Comparison of ENCODE assay signal across 25 cellular contexts in genomic region chr14:101068293-101068957, GRCh38.
DNase-seq lines count a peak whose midpoint lies in the region; ATAC-seq, FAIRE-seq and TF ChIP-seq lines count a peak whose summit lies in the region.
"Had no signal": no experiment of that assay in that cellular context is flagged by ENCODE, and none has a peak within 500 bp of the region (broad histone marks: within the 10 kb centered on the region; RNA-seq: fewer than 3 reads in every experiment).

No MANE protein-coding gene starts in this region.

- no peak overlapping the region for H3K4me2 ChIP-seq in endothelial cell of umbilical vein (ENCODE audit: insufficient read depth, low read length)
- H3K4me2 ChIP-seq: hepatocyte, neural progenitor cell had no signal

- no peak overlapping the region for H3K9ac ChIP-seq in endothelial cell of umbilical vein (replicated peaks; ENCODE audit: extremely low read depth, insufficient read depth, low read length)
- H3K9ac ChIP-seq: neural progenitor cell had no signal

- H3K36me3 Mint-ChIP-seq in natural killer cell = no peaks in the 10 kb centered on the region
- no peaks in the 10 kb centered on the region for H3K36me3 Mint-ChIP-seq in natural killer cell treated with Interleukin-12 subunit alpha and Interleukin-12 subunit beta and Interleukin-15 and Interleukin-18, amount 100 ng/mL, for 72 hours
- H3K36me3 Mint-ChIP-seq in activated T-cell treated with anti-CD3 and anti-CD28 coated beads, Interleukin-2, amount 50 U/mL, for 24 hours (ENCODE audit: low read depth) = no peaks in the 10 kb centered on the region
- H3K36me3 Mint-ChIP-seq: neural progenitor cell had no signal

- no peak for TF ChIP-seq POLR2A in endothelial cell of umbilical vein (IDR thresholded peaks at IDR 0.05; ENCODE audit: low read depth, low read length)

- H4K20me1 ChIP-seq in endothelial cell of umbilical vein (replicated peaks; ENCODE audit: control insufficient read depth, extremely low read depth, insufficient read depth, low read length) = no peaks in the 10 kb centered on the region

- peak; percentile 1 for DNase-seq in natural killer cell
- no peak for DNase-seq in natural killer cell treated with Interleukin-12 subunit alpha and Interleukin-12 subunit beta and Interleukin-15 and Interleukin-18, amount 100 ng/mL, for 72 hours (ENCODE audit: low spot score)
- DNase-seq in endothelial cell of umbilical vein (ENCODE audit: low read depth, low spot score) = no peak
- peak in 6 of 10 donors; percentile 9 to 86 (median 52) for DNase-seq in posterior cingulate gyrus
- DNase-seq in activated CD4-positive, alpha-beta T cell treated with anti-CD3 and anti-CD28 coated beads, Interleukin-2, amount 50 U/mL, for 1 hour = no peak
- DNase-seq in activated T-cell treated with anti-CD3 and anti-CD28 coated beads, Interleukin-2, amount 50 U/mL, for 24 hours = no peak
- DNase-seq in dedifferentiated amniotic fluid mesenchymal stem cell (ENCODE audit: extremely low spot score) = no peak
- DNase-seq: activated T-cell treated with anti-CD3 and anti-CD28 coated beads, Interleukin-2, amount 50 U/mL, for 48 hours; effector memory CD8-positive, alpha-beta T cell; MG63; midbrain; NCI-H187 treated with DMSO at 0.1 percent for 48 hours; NCI-H446 treated with DMSO at 0.1 percent for 48 hours; NK-92 treated with Interleukin-12 subunit alpha and Interleukin-12 subunit beta, amount 100 ng/mL, for 24 hours; RPMI8226; stimulated activated naive CD8-positive, alpha-beta T cell treated with anti-CD3 and anti-CD28 coated beads, Interleukin-15, Interleukin-2, amounts not matched to agents 100 U/mL and 50 U/mL, for 24 hours; SW 1271 had no signal

- H3K27ac Mint-ChIP-seq in natural killer cell = no peak overlapping the region
- no peak overlapping the region for H3K27ac Mint-ChIP-seq in natural killer cell treated with Interleukin-12 subunit alpha and Interleukin-12 subunit beta and Interleukin-15 and Interleukin-18, amount 100 ng/mL, for 72 hours
- H3K27ac Mint-ChIP-seq in activated T-cell treated with anti-CD3 and anti-CD28 coated beads, Interleukin-2, amount 50 U/mL, for 24 hours = no peak overlapping the region
- H3K27ac Mint-ChIP-seq: effector memory CD8-positive, alpha-beta T cell; neural progenitor cell had no signal

- H3K27me3 ChIP-seq in endothelial cell of umbilical vein (ENCODE audit: control insufficient read depth in 2 of 2, insufficient read depth in 2 of 2, low read length in 2 of 2) = no peaks in the 10 kb centered on the region
- H3K27me3 ChIP-seq: cardiac muscle cell, hepatocyte, MG63, right atrium auricular region had no signal

- H3K79me2 ChIP-seq in endothelial cell of umbilical vein (ENCODE audit: control insufficient read depth, insufficient read depth, low read length) = no peaks in the 10 kb centered on the region
- H3K79me2 ChIP-seq: hepatocyte had no signal

- FAIRE-seq in endothelial cell of umbilical vein (lab: Jason Lieb, UNC) = peak; percentile 28
- FAIRE-seq: H54, islet of Langerhans, urothelium cell line had no signal

- TF ChIP-seq CTCF in natural killer cell (IDR thresholded peaks at IDR 0.05) (no peak), endothelial cell of umbilical vein (IDR thresholded peaks at IDR 0.05; ENCODE audit: extremely low read depth in 1 of 2, insufficient read depth in 1 of 2, low read depth in 1 of 2, low read length in 2 of 2) (no peak)

- no peaks in the 10 kb centered on the region for H3K9me1 ChIP-seq in endothelial cell of umbilical vein (replicated peaks; ENCODE audit: control insufficient read depth, extremely low read depth, insufficient read depth, low read length)

- H2AFZ ChIP-seq in endothelial cell of umbilical vein (ENCODE audit: low read depth, low read length) = no peak overlapping the region
- H2AFZ ChIP-seq: hepatocyte, neural progenitor cell had no signal

- BruUV-seq in endothelial cell of umbilical vein (replicated peaks; lab: Mats Ljungman, UMichigan) = no TSS peak

- H3K4me3 ChIP-seq in endothelial cell of umbilical vein (replicated peaks in 1 of 3; ENCODE audit: insufficient read depth in 1 of 3, low read depth in 1 of 3, low read length in 3 of 3) = no peak overlapping the region
- H3K4me3 ChIP-seq: cardiac muscle cell, hepatocyte, MG63, neural progenitor cell, right atrium auricular region had no signal

- ATAC-seq in natural killer cell (no peak), GM19395 (IDR thresholded peaks at IDR 0.05; ENCODE audit: unreplicated experiment) (no peak)
- no peak for ATAC-seq in natural killer cell treated with Interleukin-12 subunit alpha and Interleukin-12 subunit beta and Interleukin-15 and Interleukin-18, amount 100 ng/mL, for 72 hours
- ATAC-seq: effector memory CD8-positive, alpha-beta T cell; stimulated activated naive CD8-positive, alpha-beta T cell treated with anti-CD3 and anti-CD28 coated beads, Interleukin-15, Interleukin-2, amounts not matched to agents 100 U/mL and 50 U/mL, for 24 hours had no signal

- POLR2A ChIA-PET in endothelial cell of umbilical vein (lab: Charles Lee) = interaction anchor here (0.7 kb wide), 1 partner anchor 390 kb away, joined by 6 read pairs; no protein-coding TSS in a partner anchor

- H3K4me3 Mint-ChIP-seq in natural killer cell = no peak overlapping the region
- no peak overlapping the region for H3K4me3 Mint-ChIP-seq in natural killer cell treated with Interleukin-12 subunit alpha and Interleukin-12 subunit beta and Interleukin-15 and Interleukin-18, amount 100 ng/mL, for 72 hours
- H3K4me3 Mint-ChIP-seq in activated T-cell treated with anti-CD3 and anti-CD28 coated beads, Interleukin-2, amount 50 U/mL, for 24 hours = no peak overlapping the region
- H3K4me3 Mint-ChIP-seq: effector memory CD8-positive, alpha-beta T cell; neural progenitor cell had no signal

- intact Hi-C loops in natural killer cell (cut with micrococcal nuclease) = no loop called here
- intact Hi-C loops in endothelial cell of umbilical vein (cut with micrococcal nuclease) = loop anchor here (10.0 kb wide), 1 partner anchor 684 kb away; no protein-coding TSS in a partner anchor
- intact Hi-C loops in posterior cingulate gyrus (cut with DNase I) = no loop called here

- H3K4me1 ChIP-seq in endothelial cell of umbilical vein (ENCODE audit: control insufficient read depth, extremely low read depth, insufficient read depth, low read length) = peaks cover 39% of the 10 kb centered on the region
- H3K4me1 ChIP-seq: right atrium auricular region had no signal

- no peaks in the 10 kb centered on the region for H3K4me1 Mint-ChIP-seq in natural killer cell
- no peaks in the 10 kb centered on the region for H3K4me1 Mint-ChIP-seq in natural killer cell treated with Interleukin-12 subunit alpha and Interleukin-12 subunit beta and Interleukin-15 and Interleukin-18, amount 100 ng/mL, for 72 hours (ENCODE audit: low read depth in 2 of 2)
- H3K4me1 Mint-ChIP-seq in activated T-cell treated with anti-CD3 and anti-CD28 coated beads, Interleukin-2, amount 50 U/mL, for 24 hours (ENCODE audit: low read depth) = no peaks in the 10 kb centered on the region

- no peaks in the 10 kb centered on the region for H3K9me3 ChIP-seq in endothelial cell of umbilical vein (replicated peaks; ENCODE audit: control insufficient read depth, insufficient read depth, low read length)
- H3K9me3 ChIP-seq: MG63, right atrium auricular region had no signal

- dilution Hi-C loops in endothelial cell of umbilical vein (cut with MboI; ENCODE audit: extremely low pct_ligation_motif_present, low sequenced_read_pairs) = no loop called here

- no peak overlapping the region for H3K27ac ChIP-seq in endothelial cell of umbilical vein (ENCODE audit: insufficient read depth, low read depth, low read length)
- H3K27ac ChIP-seq: cardiac muscle cell, hepatocyte, neural progenitor cell, right atrium auricular region had no signal

- H3K27me3 Mint-ChIP-seq in natural killer cell (ENCODE audit: low read depth in 2 of 2) = peaks cover 0 to 3% of the 10 kb centered on the region in 2 donors
- H3K27me3 Mint-ChIP-seq in natural killer cell treated with Interleukin-12 subunit alpha and Interleukin-12 subunit beta and Interleukin-15 and Interleukin-18, amount 100 ng/mL, for 72 hours = peaks cover 7 to 8% of the 10 kb centered on the region in 2 donors
- H3K27me3 Mint-ChIP-seq in activated T-cell treated with anti-CD3 and anti-CD28 coated beads, Interleukin-2, amount 50 U/mL, for 24 hours = peaks cover 13% of the 10 kb centered on the region

- peaks cover 0 to 6% of the 10 kb centered on the region in 2 experiments for H3K36me3 ChIP-seq in endothelial cell of umbilical vein (ENCODE audit: control insufficient read depth in 2 of 2, extremely low read depth in 1 of 2, insufficient read depth in 2 of 2, low read length in 2 of 2)
- H3K36me3 ChIP-seq: cardiac muscle cell, MG63, neural progenitor cell, right atrium auricular region had no signal

- CTCF ChIA-PET in endothelial cell of umbilical vein (lab: Charles Lee) = interaction anchor here (0.9 to 2.6 kb wide), 3 partner anchors 11 to 167 kb away, joined by 4 to 9 read pairs (median 8); no protein-coding TSS in a partner anchor

- no peaks in the 10 kb centered on the region for H3K9me3 Mint-ChIP-seq in natural killer cell
- no peaks in the 10 kb centered on the region for H3K9me3 Mint-ChIP-seq in natural killer cell treated with Interleukin-12 subunit alpha and Interleukin-12 subunit beta and Interleukin-15 and Interleukin-18, amount 100 ng/mL, for 72 hours
- no peaks in the 10 kb centered on the region for H3K9me3 Mint-ChIP-seq in activated T-cell treated with anti-CD3 and anti-CD28 coated beads, Interleukin-2, amount 50 U/mL, for 24 hours
- H3K9me3 Mint-ChIP-seq: effector memory CD8-positive, alpha-beta T cell had no signal

TF ChIP-seq in endothelial cell of umbilical vein, 7 proteins besides CTCF, POLR2A, EP300 and RAD21:
- TF ChIP-seq POLR2AphosphoS5 (IDR thresholded peaks at IDR 0.05; ENCODE audit: insufficient read depth, low read depth, low read length) (no peak), MYC (IDR thresholded peaks at IDR 0.05; ENCODE audit: low read depth, low read length) (no peak), GATA2 (IDR thresholded peaks at IDR 0.05; ENCODE audit: insufficient read depth, insufficient read length, low read depth, low read length) (no peak), EZH2 (IDR thresholded peaks at IDR 0.05; ENCODE audit: borderline replicate concordance, low read depth, low read length, severe bottlenecking) (no peak), FOS (IDR thresholded peaks at IDR 0.05; ENCODE audit: borderline replicate concordance, insufficient read depth, low read length) (no peak), JUN (IDR thresholded peaks at IDR 0.05; ENCODE audit: borderline replicate concordance, insufficient read depth, insufficient read length, low read depth) (no peak)
- TF ChIP-seq, protein P1, sequence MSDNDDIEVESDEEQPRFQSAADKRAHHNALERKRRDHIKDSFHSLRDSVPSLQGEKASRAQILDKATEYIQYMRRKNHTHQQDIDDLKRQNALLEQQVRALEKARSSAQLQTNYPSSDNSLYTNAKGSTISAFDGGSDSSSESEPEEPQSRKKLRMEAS (IDR thresholded peaks at IDR 0.05; ENCODE audit: insufficient read depth, insufficient read length) = no peak

Comparison
In these comparisons a context has a peak if more than half of its experiments do, and no peak if none do; other contexts are left out.
1. DNase-seq: peak in natural killer cell (single experiment) and posterior cingulate gyrus (6 of 10); none in natural killer cell treated with Interleukin-12 subunit alpha and Interleukin-12 subunit beta and Interleukin-15 and Interleukin-18, amount 100 ng/mL, for 72 hours (single experiment), endothelial cell of umbilical vein (single experiment), activated CD4-positive, alpha-beta T cell treated with anti-CD3 and anti-CD28 coated beads, Interleukin-2, amount 50 U/mL, for 1 hour (single experiment), activated T-cell treated with anti-CD3 and anti-CD28 coated beads, Interleukin-2, amount 50 U/mL, for 24 hours (single experiment) and dedifferentiated amniotic fluid mesenchymal stem cell (single experiment).